22 cellular contexts compared by ENCODE assay signal in genomic region chr15:78312956-78313355, GRCh38. TPM values are rescaled to one million over a fixed set of nuclear protein-coding genes. Genes with fewer than 3 reads are reported as not detected.
"Had no signal": no experiment of that assay in that cellular context is flagged by ENCODE, and none has a peak within 500 bp of the region (broad histone marks: within the 10 kb centered on the region; RNA-seq: fewer than 3 reads in every experiment).

No MANE protein-coding gene starts in this region.

- H3K4me3 ChIP-seq: esophagus squamous epithelium, left ventricle myocardium inferior, lower lobe of right lung, thoracic aorta, transverse colon had no signal

- H3K36me3 Mint-ChIP-seq: memory B cell; natural killer cell treated with Interleukin-12 subunit alpha and Interleukin-12 subunit beta and Interleukin-15 and Interleukin-18, amount 100 ng/mL, for 72 hours; stimulated activated naive B cell treated with anti-CD40 and anti-IgM and Interleukin-4, amounts not matched to agents 10 μg/mL and 1 μg/mL and 100 μg/mL, for 72 hours had no signal

- H3K4me3 Mint-ChIP-seq: effector memory CD8-positive, alpha-beta T cell; memory B cell; natural killer cell treated with Interleukin-12 subunit alpha and Interleukin-12 subunit beta and Interleukin-15 and Interleukin-18, amount 100 ng/mL, for 72 hours; stimulated activated naive B cell treated with anti-CD40 and anti-IgM and Interleukin-4, amounts not matched to agents 10 μg/mL and 1 μg/mL and 100 μg/mL, for 72 hours; stimulated activated naive CD8-positive, alpha-beta T cell treated with anti-CD3 and anti-CD28 coated beads, Interleukin-15, amount 100 ng/mL, for 72 hours had no signal

- H3K27ac Mint-ChIP-seq: effector memory CD8-positive, alpha-beta T cell; memory B cell; natural killer cell treated with Interleukin-12 subunit alpha and Interleukin-12 subunit beta and Interleukin-15 and Interleukin-18, amount 100 ng/mL, for 72 hours; stimulated activated naive B cell treated with anti-CD40 and anti-IgM and Interleukin-4, amounts not matched to agents 10 μg/mL and 1 μg/mL and 100 μg/mL, for 72 hours; stimulated activated naive CD8-positive, alpha-beta T cell treated with anti-CD3 and anti-CD28 coated beads, Interleukin-15, amount 100 ng/mL, for 72 hours had no signal

- H3K9me3 Mint-ChIP-seq: effector memory CD8-positive, alpha-beta T cell; memory B cell; natural killer cell treated with Interleukin-12 subunit alpha and Interleukin-12 subunit beta and Interleukin-15 and Interleukin-18, amount 100 ng/mL, for 72 hours; stimulated activated naive B cell treated with anti-CD40 and anti-IgM and Interleukin-4, amounts not matched to agents 10 μg/mL and 1 μg/mL and 100 μg/mL, for 72 hours; stimulated activated naive CD8-positive, alpha-beta T cell treated with anti-CD3 and anti-CD28 coated beads, Interleukin-15, amount 100 ng/mL, for 72 hours had no signal

- H3K36me3 ChIP-seq: esophagus squamous epithelium, left ventricle myocardium inferior, lower lobe of right lung, thoracic aorta, transverse colon had no signal

- H3K4me1 Mint-ChIP-seq: memory B cell; stimulated activated naive B cell treated with anti-CD40 and anti-IgM and Interleukin-4, amounts not matched to agents 10 μg/mL and 1 μg/mL and 100 μg/mL, for 72 hours; stimulated activated naive CD8-positive, alpha-beta T cell treated with anti-CD3 and anti-CD28 coated beads, Interleukin-15, amount 100 ng/mL, for 72 hours had no signal

- DNase-seq: effector memory CD8-positive, alpha-beta T cell; esophagus squamous epithelium; foreskin fibroblast; kidney; left cardiac atrium; left ventricle myocardium inferior; lower lobe of right lung; midbrain; posterior cingulate gyrus; stimulated activated CD4-positive, alpha-beta T cell treated with anti-CD3 and anti-CD28 coated beads, Interleukin-2, amount 100 ng/mL, for 24 hours; stimulated activated CD4-positive, alpha-beta T cell treated with anti-CD3 and anti-CD28 coated beads, Interleukin-4, amount 100 ng/mL, for 4 hours; stimulated activated naive B cell treated with anti-CD40 and anti-IgM and Interleukin-4, amounts not matched to agents 10 μg/mL and 1 μg/mL and 100 μg/mL, for 72 hours; stimulated activated naive CD8-positive, alpha-beta T cell treated with anti-CD3 and anti-CD28 coated beads, Interleukin-15, amount 100 ng/mL, for 72 hours; transverse colon had no signal

- H3K9me3 ChIP-seq: esophagus squamous epithelium, left ventricle myocardium inferior, lower lobe of right lung, thoracic aorta, transverse colon had no signal

- H3K27ac ChIP-seq: esophagus squamous epithelium, left ventricle myocardium inferior, lower lobe of right lung, thoracic aorta, transverse colon had no signal

- ATAC-seq: effector memory CD8-positive, alpha-beta T cell; left cardiac atrium; lower lobe of right lung; sciatic nerve; stimulated activated naive B cell treated with anti-CD40 and anti-IgM and Interleukin-4, amounts not matched to agents 10 μg/mL and 1 μg/mL and 100 μg/mL, for 72 hours; stimulated activated naive CD8-positive, alpha-beta T cell treated with anti-CD3 and anti-CD28 coated beads, Interleukin-15, amount 100 ng/mL, for 72 hours had no signal

RNA-seq across cellular contexts. Expression of gene CRABP1, which starts 27.2 kb away (rescaled TPM):
- total RNA-seq: epithelial cell of proximal tubule; esophagus squamous epithelium; kidney; left cardiac atrium; left ventricle myocardium inferior; lower lobe of right lung; natural killer cell treated with Interleukin-12 subunit alpha and Interleukin-12 subunit beta and Interleukin-15 and Interleukin-18, amount 100 ng/mL, for 72 hours; pulmonary artery endothelial cell; subcutaneous adipose tissue had no signal

RNA-seq across cellular contexts. Expression of gene DNAJA4, which starts 48.6 kb away (rescaled TPM):
- total RNA-seq: osteocyte had no signal
